ENCODE assay signal across 15 cellular contexts in the genomic region with DNA sequence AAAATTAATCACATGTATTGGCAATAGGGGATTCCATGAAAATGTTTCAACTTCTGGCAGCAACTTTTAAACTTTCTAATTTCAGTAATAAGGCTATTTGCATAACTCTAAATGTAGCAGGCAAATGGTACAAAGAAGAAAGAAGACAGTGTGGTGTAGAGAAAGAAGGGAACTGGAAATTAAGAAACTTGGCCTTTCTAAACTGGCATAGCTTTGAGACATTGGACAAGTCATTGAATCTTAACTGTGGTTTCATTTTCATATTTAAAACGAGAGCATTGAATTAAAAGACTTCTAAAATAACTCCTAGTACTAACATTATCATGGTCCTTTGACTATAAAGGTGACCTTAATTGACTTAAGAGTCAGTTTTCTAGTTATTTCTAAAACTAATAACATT.
"Had no signal": no experiment of that assay in that cellular context is flagged by ENCODE, and none has a peak within 500 bp of the region (broad histone marks: within the 10 kb centered on the region; RNA-seq: fewer than 3 reads in every experiment).

No MANE protein-coding gene starts in this region.

- H3K4me3 ChIP-seq: heart right ventricle, mucosa of descending colon, pancreas, thyroid gland had no signal

- H3K9me3 ChIP-seq: heart right ventricle, mucosa of descending colon, pancreas, thyroid gland had no signal

- H3K36me3 ChIP-seq: heart right ventricle, pancreas, thyroid gland had no signal

- H3K27me3 ChIP-seq: heart right ventricle, pancreas, thyroid gland had no signal

- ATAC-seq: heart right ventricle; left lobe of liver; mucosa of descending colon; naive thymus-derived CD4-positive, alpha-beta T cell; pancreas; stimulated activated effector memory CD8-positive, alpha-beta T cell treated with anti-CD3 and anti-CD28 coated beads, Interleukin-12 subunit alpha, Interleukin-12 subunit beta, amount 100 ng/mL, for 72 hours; WTC11 had no signal

- DNase-seq: activated CD4-positive, alpha-beta T cell treated with anti-CD3 and anti-CD28 coated beads, Interleukin-2, amount 10 ng/mL, durations not matched to agents 24 days and 14 days; activated CD8-positive, alpha-beta memory T cell treated with anti-CD3 and anti-CD28 coated beads, Interleukin-2, amount 50 U/mL, for 48 hours; activated gamma-delta T cell treated with Interleukin-2 at 50 U/mL for 16 hours; cortex of kidney; effector CD8-positive, alpha-beta T cell; foreskin melanocyte; heart right ventricle; mucosa of descending colon; naive thymus-derived CD4-positive, alpha-beta T cell; pancreas; stimulated activated CD4-positive, alpha-beta T cell treated with anti-CD3 and anti-CD28 coated beads, Interleukin-2, amount 100 ng/mL, for 24 hours; thyroid gland had no signal

- H3K27ac ChIP-seq: heart right ventricle, pancreas, thyroid gland had no signal
